In genomic region chr16:29745126-29745852, GRCh38 we compare ENCODE assay signal across 9 cellular contexts. TPM values are rescaled to one million over a fixed set of nuclear protein-coding genes. Genes with fewer than 3 reads are reported as not detected.
A peak's percentile ranks its signal among the peaks of the same experiment; 100 is the strongest.
DNase-seq lines count a peak whose midpoint lies in the region; ATAC-seq, FAIRE-seq and TF ChIP-seq lines count a peak whose summit lies in the region.
"Had no signal": no experiment of that assay in that cellular context is flagged by ENCODE, and none has a peak within 500 bp of the region (broad histone marks: within the 10 kb centered on the region; RNA-seq: fewer than 3 reads in every experiment).

No MANE protein-coding gene starts in this region.

- ATAC-seq in HG02623 (IDR thresholded peaks at IDR 0.05; ENCODE audit: unreplicated experiment), result peak; percentile 41
- peak; percentile 35 for ATAC-seq in T-helper 17 cell

- DNase-seq in GM12891 (ENCODE audit: insufficient read length, low spot score) (peak; percentile 59), T-helper 17 cell (peak; percentile 13 to 33 (median 24)), ureter (ENCODE audit: low spot score) (no peak), AG20443 (ENCODE audit: low spot score) (no peak), NCI-H2029 treated with DMSO at 0.1 percent for 48 hours (lab: John Stamatoyannopoulos, UW) (no peak)
- DNase-seq in stimulated activated CD4-positive, alpha-beta T cell treated with anti-CD3 and anti-CD28 coated beads, Interleukin-2, amount 100 ng/mL, for 4 hours (ENCODE audit: low read depth), result peak; percentile 29

- H3K27ac ChIP-seq in duodenal mucosa (ENCODE audit: low read depth, low read length), result no peak overlapping the region

- peaks cover 19% of the 10 kb centered on the region for H3K36me3 Mint-ChIP-seq in T-helper 17 cell (ENCODE audit: low read depth)
- H3K36me3 Mint-ChIP-seq: brain had no signal

- peaks cover 2 to 6% of the 10 kb centered on the region in 2 donors for H3K4me1 ChIP-seq in duodenal mucosa (ENCODE audit: control insufficient read depth in 1 of 2, insufficient read depth in 2 of 2, low read length in 2 of 2)

- H3K36me3 ChIP-seq in duodenal mucosa (ENCODE audit: control insufficient read depth in 1 of 2, insufficient read depth in 2 of 2, low read length in 2 of 2), result no peaks in the 10 kb centered on the region

- H3K4me3 ChIP-seq in duodenal mucosa (ENCODE audit: low read depth in 1 of 2, low read length in 2 of 2), result peak overlapping the region; percentile 51 to 65

- no peaks in the 10 kb centered on the region for H3K9me3 ChIP-seq in T-helper 17 cell (ENCODE audit: control insufficient read depth, low read length, poor library complexity, severe bottlenecking)
- no peaks in the 10 kb centered on the region for H3K9me3 ChIP-seq in duodenal mucosa (ENCODE audit: control insufficient read depth in 1 of 2, low read length in 2 of 2)

- peaks cover 55% of the 10 kb centered on the region for H3K4me1 Mint-ChIP-seq in T-helper 17 cell
- H3K4me1 Mint-ChIP-seq: brain had no signal

- TF ChIP-seq POLR2A in GM12891 (IDR thresholded peaks at IDR 0.05; ENCODE audit: low read depth, low read length), result no peak

- peak overlapping the region; percentile 98 for H3K4me3 Mint-ChIP-seq in T-helper 17 cell
- H3K4me3 Mint-ChIP-seq: brain had no signal

- no peaks in the 10 kb centered on the region for H3K27me3 ChIP-seq in duodenal mucosa (ENCODE audit: control insufficient read depth in 1 of 2, insufficient read depth in 2 of 2, low read length in 2 of 2)

- FAIRE-seq in GM12891 (lab: Jason Lieb, UNC), result peak; percentile 65

- peak overlapping the region; percentile 48 to 59 for H3K9ac ChIP-seq in duodenal mucosa (ENCODE audit: low read depth in 1 of 2, low read length in 2 of 2)

- H3K27ac Mint-ChIP-seq in T-helper 17 cell, result peak overlapping the region; percentile 100
- H3K27ac Mint-ChIP-seq: brain had no signal

- H3K27me3 Mint-ChIP-seq in T-helper 17 cell, result no peaks in the 10 kb centered on the region

TF ChIP-seq in GM12891, 5 proteins besides CTCF, POLR2A, EP300 and RAD21:
- TF ChIP-seq SPI1 (IDR thresholded peaks at IDR 0.05; ENCODE audit: low read depth, low read length), result peak; percentile 88
- TF ChIP-seq POU2F2 (IDR thresholded peaks at IDR 0.05; ENCODE audit: low read depth, low read length), result no peak; the same call in 1 of the 2 replicates
TF ChIP-seq in GM12891: peak in this region for 1.

RNA-seq across cellular contexts. Expression of gene C16orf54, which starts 0.5 kb away (rescaled TPM):
- 1.1 TPM for polyA plus RNA-seq in GM12891 (2012; ENCODE audit: low read depth, missing spikeins)
- total RNA-seq in T-helper 17 cell, result 100 to 1,000 TPM; 172 to 259 TPM
- total RNA-seq in ureter, result 1.6 TPM

RNA-seq across cellular contexts. Expression of gene ZG16, which starts 32.8 kb away (rescaled TPM):
- not detected for polyA plus RNA-seq in GM12891 (2012; ENCODE audit: low read depth, missing spikeins)
- total RNA-seq in T-helper 17 cell (not detected), ureter (not detected)

RNA-seq across cellular contexts. Expression of gene KIF22, which starts 45.3 kb away (rescaled TPM):
- 52.3 TPM for polyA plus RNA-seq in GM12891 (2012; ENCODE audit: low read depth, missing spikeins)
- 10 to 100 TPM; 74.3 to 89.0 TPM for total RNA-seq in T-helper 17 cell
- 34.3 TPM for total RNA-seq in ureter

Comparison
In these comparisons a context has a peak if more than half of its experiments do, and no peak if none do; other contexts are left out.
1. DNase-seq: peak in GM12891 (single experiment), T-helper 17 cell (3 of 3) and stimulated activated CD4-positive, alpha-beta T cell treated with anti-CD3 and anti-CD28 coated beads, Interleukin-2, amount 100 ng/mL, for 4 hours (single experiment); none in ureter (single experiment), AG20443 (single experiment) and NCI-H2029 treated with DMSO at 0.1 percent for 48 hours (single experiment).
2. RNA of gene C16orf54, which starts 0.5 kb away (total RNA-seq): 172 to 259 TPM in T-helper 17 cell; 1.6 TPM in ureter (single experiment); every median in the first group is over 10 times any median in the second.